Comparison of ENCODE assay signal across 8 cellular contexts in the genomic region with DNA sequence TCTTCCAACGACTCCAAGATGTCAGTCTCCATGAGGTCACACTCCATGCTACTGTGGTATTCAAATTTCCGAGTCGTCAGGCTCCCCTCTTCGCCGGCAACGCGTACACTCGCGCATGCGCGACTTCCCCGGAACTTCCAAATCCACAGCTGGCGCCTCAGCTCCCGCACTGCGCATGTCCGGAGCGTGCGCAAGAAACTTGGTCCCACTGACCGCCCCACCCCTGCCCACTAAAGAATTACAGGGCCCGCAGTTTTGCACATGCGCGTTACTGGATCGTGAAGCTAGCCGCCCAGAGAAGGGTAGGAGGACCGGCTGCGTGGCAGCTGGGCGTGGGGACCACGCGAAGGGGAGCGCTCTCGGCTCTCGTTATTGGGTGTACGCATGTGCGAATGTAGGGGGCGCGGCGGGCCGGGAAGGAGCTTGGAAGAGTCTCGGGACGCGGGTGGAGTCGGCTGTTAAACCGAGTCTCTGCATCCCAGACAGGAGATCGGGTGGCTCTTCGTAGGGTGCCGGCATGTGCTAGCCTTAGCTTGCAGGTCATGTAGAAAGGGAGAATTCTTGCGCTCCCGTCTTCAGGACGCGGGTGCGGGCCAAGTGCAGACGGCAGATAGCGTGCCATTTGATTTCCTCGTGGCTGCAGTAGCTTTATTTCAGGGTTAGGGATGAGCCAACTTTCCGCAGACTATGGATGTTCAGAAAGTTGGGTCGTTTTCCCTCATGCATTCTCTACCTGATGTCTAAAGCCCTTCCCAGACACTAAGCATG. TPM values are rescaled to one million over a fixed set of nuclear protein-coding genes. Genes with fewer than 3 reads are reported as not detected.
A peak's percentile ranks its signal among the peaks of the same experiment; 100 is the strongest.
DNase-seq lines count a peak whose midpoint lies in the region; ATAC-seq, FAIRE-seq and TF ChIP-seq lines count a peak whose summit lies in the region.

Gene FAM98A, minus strand, starts transcription at position 125 of the 768 bp plus-strand sequence. Its CDS starts 78 bp downstream, at position 47.

- H3K27ac ChIP-seq in HUES64 (ENCODE audit: low read depth, low read length), result peak within 1 kb of the TSS; percentile 5; the same call in 1 of the 2 replicates
- H3K27ac ChIP-seq in OCI-LY1 (ENCODE audit: low read depth, low read length, poor library complexity, severe bottlenecking), result peak within 1 kb of the TSS; percentile 58
- peak within 1 kb of the TSS; percentile 90 for H3K27ac ChIP-seq in mesodermal cell (ENCODE audit: low read depth, low read length, severe bottlenecking)

- H2AFZ ChIP-seq in OCI-LY1 (ENCODE audit: low read length), result 0 out of 2 replicates have a peak within 1 kb of the TSS, but pooled peaks have one; percentile 24

- WGBS in HUES64, result under 1% methylated on average over 56 of the region's 56 CpGs
- WGBS in mesodermal cell (ENCODE audit: insufficient coverage in 2 of 2), 2 experiments, result 0 to 1% methylated on average over 45 to 49 of the region's 56 CpGs

- H3K4me3 ChIP-seq in HUES64 (ENCODE audit: low read length) (peak within 1 kb of the TSS; percentile 86), OCI-LY1 (ENCODE audit: low read depth, low read length, poor library complexity, severe bottlenecking) (peak within 1 kb of the TSS; percentile 77), mesodermal cell (ENCODE audit: extremely low read depth, insufficient read depth, low read length, poor library complexity, severe bottlenecking) (peak within 1 kb of the TSS; percentile 95)

- peak within 1 kb of the TSS; percentile 71 for H3K9ac ChIP-seq in HUES64 (ENCODE audit: low read depth, low read length)
- peak within 1 kb of the TSS; percentile 80 for H3K9ac ChIP-seq in OCI-LY1 (ENCODE audit: low read length)

- H3K9me3 ChIP-seq in HUES64 (ENCODE audit: insufficient read depth, low read depth, low read length) (no peaks in the 10 kb centered on the region), OCI-LY1 (ENCODE audit: low read length) (no peaks in the 10 kb centered on the region), mesodermal cell (ENCODE audit: control insufficient read depth, low read length) (no peaks in the 10 kb centered on the region)

- no peaks in the 10 kb centered on the region for H3K9me2 ChIP-seq in OCI-LY1 (ENCODE audit: low read depth, low read length)

- peak; percentile 87 for ATAC-seq in GM21447 (IDR thresholded peaks at IDR 0.05; ENCODE audit: unreplicated experiment)

- peaks cover 11% of the 10 kb centered on the region for H3K36me3 ChIP-seq in HUES64 (ENCODE audit: insufficient read depth, low read length)
- H3K36me3 ChIP-seq in OCI-LY1 (ENCODE audit: insufficient read depth, low read length), result peaks cover 9% of the 10 kb centered on the region
- peaks cover 8% of the 10 kb centered on the region for H3K36me3 ChIP-seq in mesodermal cell (ENCODE audit: control insufficient read depth, insufficient read depth, low read length)

- H3K27me3 ChIP-seq in HUES64 (ENCODE audit: insufficient read depth, low read length), result no peaks in the 10 kb centered on the region
- H3K27me3 ChIP-seq in OCI-LY1 (ENCODE audit: insufficient read depth, low read length), result no peaks in the 10 kb centered on the region

- H3F3A ChIP-seq in OCI-LY1 (ENCODE audit: insufficient read depth, low read length), result no peaks in the 10 kb centered on the region

- peak within 1 kb of the TSS; percentile 88 for H3K4me2 ChIP-seq in OCI-LY1 (ENCODE audit: low read length)

- H3K4me1 ChIP-seq in HUES64 (ENCODE audit: insufficient read depth, low read length), result peaks cover 22% of the 10 kb centered on the region
- peaks cover 23% of the 10 kb centered on the region for H3K4me1 ChIP-seq in OCI-LY1 (ENCODE audit: insufficient read depth, low read length, severe bottlenecking)
- H3K4me1 ChIP-seq in mesodermal cell (ENCODE audit: control insufficient read depth, insufficient read depth, low read length, poor library complexity, severe bottlenecking), result peaks cover 7% of the 10 kb centered on the region

- TF ChIP-seq CTCF in D721Med (IDR thresholded peaks at IDR 0.05; ENCODE audit: insufficient read depth, missing control alignments) (no peak), OCI-LY1 (IDR thresholded peaks at IDR 0.05; ENCODE audit: low read length) (no peak)

- FAIRE-seq in D721Med (lab: Jason Lieb, UNC) (no peak), endometrium (lab: Jason Lieb, UNC) (peak; percentile 97)

- H4K20me1 ChIP-seq in OCI-LY1 (ENCODE audit: insufficient read depth, low read length), result no peaks in the 10 kb centered on the region

- DNase-seq in D721Med (ENCODE audit: insufficient read length, low spot score), result peak; percentile 60
- DNase-seq in activated CD8-positive, alpha-beta memory T cell treated with anti-CD3 and anti-CD28 coated beads, Interleukin-2, amount 50 U/mL, for 4 hours, result peak; percentile 99
- peak; percentile 99 for DNase-seq in stimulated activated CD8-positive, alpha-beta memory T cell treated with anti-CD3 and anti-CD28 coated beads, Interleukin-15, amount 100 ng/mL, for 4 hours (ENCODE audit: low read depth in 2 of 2)

- peaks cover 33% of the 10 kb centered on the region for H3K79me2 ChIP-seq in OCI-LY1 (ENCODE audit: insufficient read depth, low read length)

RNA-seq across cellular contexts. Expression of gene FAM98A, which starts in this region (rescaled TPM):
- polyA plus RNA-seq in HUES64 (2013, experiment 1 of 2), result 49.7 TPM
- 44.2 TPM for polyA plus RNA-seq in HUES64 (2013, experiment 2 of 2)
- 45.7 TPM for polyA plus RNA-seq in mesodermal cell (2013, experiment 1 of 2)
- 42.1 TPM for polyA plus RNA-seq in mesodermal cell (2013, experiment 2 of 2)

Comparison
In these comparisons a context has a peak if more than half of its experiments do, and no peak if none do; other contexts are left out.
1. Peak in every context shown above with its lines: DNase-seq, ATAC-seq, H3K4me3 ChIP-seq and H3K27ac ChIP-seq.
2. H3K27ac ChIP-seq: peak in every context shown above with its lines; median percentile 90 in mesodermal cell; 58 in OCI-LY1; 5 in HUES64.